ENCODE assay signal across 2 cellular contexts in the genomic region with DNA sequence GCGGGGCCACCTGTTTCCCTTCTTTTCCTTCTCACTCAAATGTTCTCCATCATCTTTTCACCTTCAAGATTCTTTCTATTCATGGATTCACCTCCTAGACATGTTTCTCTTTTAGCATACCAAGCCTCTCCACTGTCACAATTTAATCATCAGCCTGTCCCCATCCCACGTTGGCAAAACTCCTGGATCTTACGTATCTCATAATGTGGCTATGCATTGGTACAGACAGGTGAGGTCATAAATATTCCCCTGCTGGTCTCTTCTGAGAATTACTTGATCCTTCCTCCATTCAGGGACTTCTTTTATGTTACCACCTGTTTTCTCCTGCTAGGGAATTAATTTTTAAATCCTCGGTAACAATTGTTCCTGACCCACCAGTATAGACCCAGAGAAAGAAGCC.
TF ChIP-seq lines count a peak whose summit lies in the region.

No MANE protein-coding gene starts in this region.

TF ChIP-seq in HEK293, 187 proteins besides CTCF, POLR2A, EP300 and RAD21 (continued from another document):
- TF ChIP-seq, protein P1, sequence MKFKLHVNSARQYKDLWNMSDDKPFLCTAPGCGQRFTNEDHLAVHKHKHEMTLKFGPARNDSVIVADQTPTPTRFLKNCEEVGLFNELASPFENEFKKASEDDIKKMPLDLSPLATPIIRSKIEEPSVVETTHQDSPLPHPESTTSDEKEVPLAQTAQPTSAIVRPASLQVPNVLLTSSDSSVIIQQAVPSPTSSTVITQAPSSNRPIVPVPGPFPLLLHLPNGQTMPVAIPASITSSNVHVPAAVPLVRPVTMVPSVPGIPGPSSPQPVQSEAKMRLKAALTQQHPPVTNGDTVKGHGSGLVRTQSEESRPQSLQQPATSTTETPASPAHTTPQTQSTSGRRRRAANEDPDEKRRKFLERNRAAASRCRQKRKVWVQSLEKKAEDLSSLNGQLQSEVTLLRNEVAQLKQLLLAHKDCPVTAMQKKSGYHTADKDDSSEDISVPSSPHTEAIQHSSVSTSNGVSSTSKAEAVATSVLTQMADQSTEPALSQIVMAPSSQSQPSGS (tag by site-specific recombination; IDR thresholded peaks at IDR 0.05; ENCODE audit: low read depth), result peak; percentile 73
- peak; percentile 27; the same call in 1 of the 2 replicates for TF ChIP-seq SCRT1 (tag by site-specific recombination; IDR thresholded peaks at IDR 0.05; ENCODE audit: borderline replicate concordance)
TF ChIP-seq in HEK293: peak in this region for 3.

TF ChIP-seq in K562, 482 proteins besides CTCF, POLR2A, EP300 and RAD21:
- TF ChIP-seq, protein P2, sequence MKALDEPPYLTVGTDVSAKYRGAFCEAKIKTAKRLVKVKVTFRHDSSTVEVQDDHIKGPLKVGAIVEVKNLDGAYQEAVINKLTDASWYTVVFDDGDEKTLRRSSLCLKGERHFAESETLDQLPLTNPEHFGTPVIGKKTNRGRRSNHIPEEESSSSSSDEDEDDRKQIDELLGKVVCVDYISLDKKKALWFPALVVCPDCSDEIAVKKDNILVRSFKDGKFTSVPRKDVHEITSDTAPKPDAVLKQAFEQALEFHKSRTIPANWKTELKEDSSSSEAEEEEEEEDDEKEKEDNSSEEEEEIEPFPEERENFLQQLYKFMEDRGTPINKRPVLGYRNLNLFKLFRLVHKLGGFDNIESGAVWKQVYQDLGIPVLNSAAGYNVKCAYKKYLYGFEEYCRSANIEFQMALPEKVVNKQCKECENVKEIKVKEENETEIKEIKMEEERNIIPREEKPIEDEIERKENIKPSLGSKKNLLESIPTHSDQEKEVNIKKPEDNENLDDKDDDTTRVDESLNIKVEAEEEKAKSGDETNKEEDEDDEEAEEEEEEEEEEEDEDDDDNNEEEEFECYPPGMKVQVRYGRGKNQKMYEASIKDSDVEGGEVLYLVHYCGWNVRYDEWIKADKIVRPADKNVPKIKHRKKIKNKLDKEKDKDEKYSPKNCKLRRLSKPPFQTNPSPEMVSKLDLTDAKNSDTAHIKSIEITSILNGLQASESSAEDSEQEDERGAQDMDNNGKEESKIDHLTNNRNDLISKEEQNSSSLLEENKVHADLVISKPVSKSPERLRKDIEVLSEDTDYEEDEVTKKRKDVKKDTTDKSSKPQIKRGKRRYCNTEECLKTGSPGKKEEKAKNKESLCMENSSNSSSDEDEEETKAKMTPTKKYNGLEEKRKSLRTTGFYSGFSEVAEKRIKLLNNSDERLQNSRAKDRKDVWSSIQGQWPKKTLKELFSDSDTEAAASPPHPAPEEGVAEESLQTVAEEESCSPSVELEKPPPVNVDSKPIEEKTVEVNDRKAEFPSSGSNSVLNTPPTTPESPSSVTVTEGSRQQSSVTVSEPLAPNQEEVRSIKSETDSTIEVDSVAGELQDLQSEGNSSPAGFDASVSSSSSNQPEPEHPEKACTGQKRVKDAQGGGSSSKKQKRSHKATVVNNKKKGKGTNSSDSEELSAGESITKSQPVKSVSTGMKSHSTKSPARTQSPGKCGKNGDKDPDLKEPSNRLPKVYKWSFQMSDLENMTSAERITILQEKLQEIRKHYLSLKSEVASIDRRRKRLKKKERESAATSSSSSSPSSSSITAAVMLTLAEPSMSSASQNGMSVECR (CRISPR knock-in tag; IDR thresholded peaks at IDR 0.05), result no peak
- TF ChIP-seq, protein P3, sequence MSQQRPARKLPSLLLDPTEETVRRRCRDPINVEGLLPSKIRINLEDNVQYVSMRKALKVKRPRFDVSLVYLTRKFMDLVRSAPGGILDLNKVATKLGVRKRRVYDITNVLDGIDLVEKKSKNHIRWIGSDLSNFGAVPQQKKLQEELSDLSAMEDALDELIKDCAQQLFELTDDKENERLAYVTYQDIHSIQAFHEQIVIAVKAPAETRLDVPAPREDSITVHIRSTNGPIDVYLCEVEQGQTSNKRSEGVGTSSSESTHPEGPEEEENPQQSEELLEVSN (IDR thresholded peaks at IDR 0.05; ENCODE audit: borderline replicate concordance in 1 of 2, extremely low read depth in 1 of 2, insufficient read depth in 1 of 2, insufficient read length in 1 of 2, low read depth in 1 of 2, low read length in 1 of 2, poor library complexity in 1 of 2, severe bottlenecking in 1 of 2), result no peak
- no peak for TF ChIP-seq ETV5 (CRISPR knock-in tag; IDR thresholded peaks at IDR 0.05; ENCODE audit: low read depth)
- no peak for TF ChIP-seq HMGN3 (IDR thresholded peaks at IDR 0.05; ENCODE audit: borderline replicate concordance, extremely low read depth, insufficient read length, low read depth, low read length)
- TF ChIP-seq SMARCB1 (IDR thresholded peaks at IDR 0.05; ENCODE audit: insufficient read length, low read depth), result no peak
- TF ChIP-seq DNMT1 (IDR thresholded peaks at IDR 0.05), result no peak
- TF ChIP-seq NFE2 (IDR thresholded peaks at IDR 0.05; ENCODE audit: low read depth), result no peak
- no peak for TF ChIP-seq KLF13 (tag; IDR thresholded peaks at IDR 0.05; ENCODE audit: borderline replicate concordance, low read depth)
- TF ChIP-seq MCM2 (IDR thresholded peaks at IDR 0.05; ENCODE audit: low read depth), result no peak
- TF ChIP-seq ZNF165 (CRISPR knock-in tag; IDR thresholded peaks at IDR 0.05; ENCODE audit: borderline replicate concordance), result no peak
- TF ChIP-seq SIRT6 (IDR thresholded peaks at IDR 0.05; ENCODE audit: low read depth, low read length), result no peak
- TF ChIP-seq CCAR2 (IDR thresholded peaks at IDR 0.05; ENCODE audit: low read depth, low read length), result no peak
- no peak for TF ChIP-seq ZC3H4 (CRISPR knock-in tag; IDR thresholded peaks at IDR 0.05; ENCODE audit: borderline replicate concordance)
- TF ChIP-seq MBD2 (IDR thresholded peaks at IDR 0.05; ENCODE audit: borderline replicate concordance, low read depth), result no peak
- no peak for TF ChIP-seq POLR2H (tag; IDR thresholded peaks at IDR 0.05; ENCODE audit: low read depth)
TF ChIP-seq in K562: peak in this region for 0.
